Comparison of ENCODE assay signal across 8 cellular contexts in the genomic region with DNA sequence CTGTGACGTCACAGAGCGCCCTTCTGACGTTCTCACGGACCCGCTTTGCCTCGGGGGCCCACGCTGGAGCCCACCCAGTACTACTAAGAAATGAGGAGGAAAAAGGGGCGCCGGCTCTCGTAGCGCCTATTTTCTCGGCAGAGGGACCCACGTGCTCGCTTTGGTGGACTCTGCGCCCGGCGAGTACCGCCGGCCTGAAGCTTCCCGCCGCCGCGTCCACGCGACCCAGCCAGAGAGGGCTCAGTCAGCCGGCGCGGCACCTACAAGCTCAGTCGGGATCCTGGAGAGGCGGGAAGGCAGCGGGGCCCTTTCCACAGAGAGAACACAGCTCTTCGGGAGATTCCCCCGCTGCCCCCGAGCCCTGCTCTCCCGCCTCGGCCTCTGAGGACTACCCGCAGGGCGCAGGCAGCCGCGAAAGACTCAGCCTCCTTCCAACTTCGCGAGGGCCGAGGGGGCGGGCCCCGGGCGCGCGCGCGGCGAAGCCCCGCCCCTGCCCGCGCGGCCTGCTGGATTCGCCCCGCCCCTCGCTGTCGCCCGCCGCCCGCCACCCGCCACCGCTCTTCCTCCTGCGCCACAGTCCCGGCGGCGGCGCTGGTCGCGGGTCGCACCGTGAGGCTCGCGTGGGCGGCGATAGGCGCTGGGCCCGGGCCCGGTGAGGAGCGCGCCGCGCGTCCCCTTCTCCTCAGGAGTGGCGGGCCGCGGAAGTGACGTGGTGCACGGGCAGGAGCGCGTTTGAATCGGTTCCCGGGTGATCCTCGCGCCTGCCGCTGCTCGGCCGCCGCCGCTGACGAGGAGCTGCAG. TPM values are rescaled to one million over a fixed set of nuclear protein-coding genes. Genes with fewer than 3 reads are reported as not detected.
DNase-seq lines count a peak whose midpoint lies in the region; ATAC-seq and TF ChIP-seq lines count a peak whose summit lies in the region.

Gene SMCHD1, plus strand, starts transcription at position 574 of the 801 bp plus-strand sequence. CDS start 350 bp downstream, outside the sequence.

- H3K4me2 ChIP-seq in GM23338: peak within 1 kb of the TSS; percentile 94

- H3K36me3 ChIP-seq in GM23338 (ENCODE audit: insufficient read depth): 0 out of 2 replicates have a peak, but pooled peaks cover 3% of the 10 kb centered on the region

- peak within 1 kb of the TSS; percentile 93 for H3K27ac Mint-ChIP-seq in GM23338
- H3K27ac Mint-ChIP-seq in natural killer cell treated with Interleukin-12 subunit alpha and Interleukin-12 subunit beta and Interleukin-15 and Interleukin-18, amount 100 ng/mL, for 72 hours: peak within 1 kb of the TSS; percentile 84 to 95

- H3K4me3 ChIP-seq in GM23338: peak within 1 kb of the TSS; percentile 85

- ATAC-seq in GM23338: peak; percentile 65
- ATAC-seq in natural killer cell treated with Interleukin-12 subunit alpha and Interleukin-12 subunit beta and Interleukin-15 and Interleukin-18, amount 100 ng/mL, for 72 hours: peak; percentile 90 to 93
- ATAC-seq in stimulated activated naive CD8-positive, alpha-beta T cell treated with anti-CD3 and anti-CD28 coated beads, Interleukin-15, Interleukin-2, amounts not matched to agents 100 U/mL and 50 U/mL, for 24 hours: peak; percentile 85

- peak within 1 kb of the TSS; percentile 90 for H2AFZ ChIP-seq in GM23338

- H3K79me2 ChIP-seq in GM23338 (replicated peaks; ENCODE audit: insufficient read depth): peaks cover 42% of the 10 kb centered on the region

- no peaks in the 10 kb centered on the region for H3K9me2 ChIP-seq in GM23338 (ENCODE audit: insufficient read depth)

- H3K4me1 Mint-ChIP-seq in GM23338: peaks cover 21% of the 10 kb centered on the region
- H3K4me1 Mint-ChIP-seq in natural killer cell treated with Interleukin-12 subunit alpha and Interleukin-12 subunit beta and Interleukin-15 and Interleukin-18, amount 100 ng/mL, for 72 hours (ENCODE audit: low read depth in 2 of 2): peaks cover 29 to 35% of the 10 kb centered on the region in 2 donors

- H3K4me3 Mint-ChIP-seq in GM23338: peak within 1 kb of the TSS; percentile 94
- H3K4me3 Mint-ChIP-seq in natural killer cell treated with Interleukin-12 subunit alpha and Interleukin-12 subunit beta and Interleukin-15 and Interleukin-18, amount 100 ng/mL, for 72 hours: peak within 1 kb of the TSS; percentile 93

- peaks cover 7% of the 10 kb centered on the region; the same call in 1 of the 3 replicates for H3K36me3 Mint-ChIP-seq in GM23338 (ENCODE audit: low read depth)
- H3K36me3 Mint-ChIP-seq in natural killer cell treated with Interleukin-12 subunit alpha and Interleukin-12 subunit beta and Interleukin-15 and Interleukin-18, amount 100 ng/mL, for 72 hours: peaks cover 8% of the 10 kb centered on the region

- H3K27me3 Mint-ChIP-seq in GM23338 (ENCODE audit: insufficient read depth, low read depth, poor library complexity): peaks cover 34% of the 10 kb centered on the region
- H3K27me3 Mint-ChIP-seq in natural killer cell treated with Interleukin-12 subunit alpha and Interleukin-12 subunit beta and Interleukin-15 and Interleukin-18, amount 100 ng/mL, for 72 hours: no peaks in the 10 kb centered on the region

- DNase-seq in EL (peak; percentile 84), GM23338 (ENCODE audit: low spot score) (peak; percentile 81), LHCN-M2 (ENCODE audit: low read depth) (peak; percentile 72), fibroblast of peridontal ligament (ENCODE audit: extremely low read depth) (peak; percentile 66)
- DNase-seq in activated T-helper 9 cell treated with anti-CD3 and anti-CD28 coated beads, Interleukin-2, amount 50 U/mL, for 16 hours (ENCODE audit: low read depth): peak; percentile 90
- DNase-seq in natural killer cell treated with Interleukin-12 subunit alpha and Interleukin-12 subunit beta and Interleukin-15 and Interleukin-18, amount 100 ng/mL, for 72 hours (ENCODE audit: low spot score): peak; percentile 94
- peak; percentile 95 for DNase-seq in stimulated activated naive CD8-positive, alpha-beta T cell treated with anti-CD3 and anti-CD28 coated beads, Interleukin-15, Interleukin-2, amounts not matched to agents 100 U/mL and 50 U/mL, for 24 hours

- peaks cover 30% of the 10 kb centered on the region for H4K20me1 ChIP-seq in GM23338 (replicated peaks; ENCODE audit: insufficient read depth)

- H3K27me3 ChIP-seq in GM23338 (ENCODE audit: insufficient read depth): peaks cover 71% of the 10 kb centered on the region

- H3F3A ChIP-seq in GM23338 (replicated peaks; ENCODE audit: low read depth): no peaks in the 10 kb centered on the region; the same call in 1 of the 2 replicates

- no peaks in the 10 kb centered on the region for H3K9me3 Mint-ChIP-seq in GM23338
- no peaks in the 10 kb centered on the region for H3K9me3 Mint-ChIP-seq in natural killer cell treated with Interleukin-12 subunit alpha and Interleukin-12 subunit beta and Interleukin-15 and Interleukin-18, amount 100 ng/mL, for 72 hours

- no peak for TF ChIP-seq CTCF in GM23338 (conservative IDR thresholded peaks at IDR 0.05; ENCODE audit: low read depth in 2 of 2)

- peak; percentile 82 for TF ChIP-seq POLR2A in Raji (IDR thresholded peaks at IDR 0.05; ENCODE audit: insufficient read depth, low read depth, low read length)

- no peak within 1 kb of the TSS for H3K27ac ChIP-seq in GM23338 (ENCODE audit: low read depth)

- H3K4me1 ChIP-seq in GM23338 (ENCODE audit: insufficient read depth): peaks cover 19% of the 10 kb centered on the region

TF ChIP-seq in GM23338, 12 proteins besides CTCF, POLR2A, EP300 and RAD21:
- TF ChIP-seq JUNB (IDR thresholded peaks at IDR 0.05; ENCODE audit: unreplicated experiment): no peak
- peak; percentile 76 for TF ChIP-seq POLR2AphosphoS5 (IDR thresholded peaks at IDR 0.05; ENCODE audit: low read depth)
- TF ChIP-seq CREB1 (CRISPR knock-in tag; IDR thresholded peaks at IDR 0.05; ENCODE audit: low read depth): peak; percentile 98

RNA-seq across cellular contexts. Expression of gene SMCHD1, which starts in this region (rescaled TPM):
- total RNA-seq in GM23338 (2014; rRNA removed; shearing (Covaris generic)): 37.9 and 39.0 TPM in 2 replicates
- polyA plus RNA-seq in GM23338 (2016; fragmentation: Nextera tagmentation; extraction: Ambion mirVana): 6.6 and 7.7 TPM in 2 replicates
- 39.7 and 48.0 TPM in 2 replicates for total RNA-seq in LHCN-M2 (2014; rRNA removed)
- 5.8 TPM for polyA plus RNA-seq in LHCN-M2 (2012)
- 100 to 1,000 TPM in 1 of 2 donors, 10 to 100 TPM in 1; 88.0 to 141 TPM for total RNA-seq in natural killer cell treated with Interleukin-12 subunit alpha and Interleukin-12 subunit beta and Interleukin-15 and Interleukin-18, amount 100 ng/mL, for 72 hours
